Comparison of ENCODE assay signal across 13 cellular contexts in genomic region chr4:827209-828081, GRCh38. TPM values are rescaled to one million over a fixed set of nuclear protein-coding genes. Genes with fewer than 3 reads are reported as not detected.
DNase-seq lines count a peak whose midpoint lies in the region; ATAC-seq and TF ChIP-seq lines count a peak whose summit lies in the region.
"Had no signal": no experiment of that assay in that cellular context is flagged by ENCODE, and none has a peak within 500 bp of the region (broad histone marks: within the 10 kb centered on the region; RNA-seq: fewer than 3 reads in every experiment).

No MANE protein-coding gene starts in this region.

- peak; percentile 28 for DNase-seq in NCI-H82 (lab: John Stamatoyannopoulos, UW)
- DNase-seq in NCI-H82 treated with DMSO at 0.1 percent for 48 hours (lab: John Stamatoyannopoulos, UW; ENCODE audit: unreplicated experiment) = no peak
- DNase-seq in GM23338 (ENCODE audit: low spot score) = peak; percentile 35
- peak; percentile 51 for DNase-seq in endodermal cell
- DNase-seq in neural progenitor cell (ENCODE audit: low spot score) = no peak
- no peak for DNase-seq in mesenteric fat pad (ENCODE audit: low spot score)
- DNase-seq in NCI-H524 treated with DMSO at 0.1 percent for 48 hours (lab: John Stamatoyannopoulos, UW) = no peak
- DNase-seq: activated CD4-positive, alpha-beta memory T cell treated with anti-CD3 and anti-CD28 coated beads for 36 hours; DMS79 treated with DMSO at 0.1 percent for 48 hours; NCI-H1092; NCI-H526 treated with DMSO at 0.1 percent for 48 hours had no signal

- H2AFZ ChIP-seq in GM23338 = no peak overlapping the region
- H2AFZ ChIP-seq in neural progenitor cell (replicated peaks) = no peak overlapping the region

- 55 to 68% methylated on average over 3 to 19 of the region's 20 CpGs for WGBS in endodermal cell (ENCODE audit: insufficient coverage in 1 of 2, insufficient read length in 1 of 2), 2 experiments

- ATAC-seq in GM23338 = peak; percentile 23
- no peak for ATAC-seq in GM21381 (IDR thresholded peaks at IDR 0.05; ENCODE audit: unreplicated experiment)

- peaks cover 55% of the 10 kb centered on the region for H3K27me3 ChIP-seq in GM23338 (ENCODE audit: insufficient read depth)
- H3K27me3 ChIP-seq in endodermal cell (ENCODE audit: control insufficient read depth, insufficient read depth, low read length, poor library complexity, severe bottlenecking) = peaks cover 54% of the 10 kb centered on the region
- H3K27me3 ChIP-seq in neural progenitor cell = peaks cover 82% of the 10 kb centered on the region

- H3K9me2 ChIP-seq in GM23338 (ENCODE audit: insufficient read depth) = no peaks in the 10 kb centered on the region

- H3K36me3 ChIP-seq in GM23338 (ENCODE audit: insufficient read depth) = no peaks in the 10 kb centered on the region
- H3K36me3 ChIP-seq in endodermal cell (ENCODE audit: control insufficient read depth, insufficient read depth, low read length) = no peaks in the 10 kb centered on the region
- H3K36me3 ChIP-seq in neural progenitor cell = no peaks in the 10 kb centered on the region

- H3K27ac ChIP-seq in GM23338 (ENCODE audit: low read depth) (no peak overlapping the region), endodermal cell (ENCODE audit: low read depth, low read length) (no peak overlapping the region), neural progenitor cell (no peak overlapping the region)
- H3K27ac ChIP-seq: SK-N-MC had no signal

- peak overlapping the region; percentile 48; the same call in 2 of the 3 replicates for H3K4me3 Mint-ChIP-seq in GM23338
- H3K4me3 Mint-ChIP-seq in endodermal cell = peak overlapping the region; percentile 41
- H3K4me3 Mint-ChIP-seq in neural progenitor cell = peak overlapping the region; percentile 73
- H3K4me3 Mint-ChIP-seq: activated CD4-positive, alpha-beta memory T cell treated with anti-CD3 and anti-CD28 coated beads for 36 hours had no signal

- H3K4me1 Mint-ChIP-seq in GM23338 = peaks cover 5% of the 10 kb centered on the region; the same call in 1 of the 3 replicates
- peaks cover 2% of the 10 kb centered on the region for H3K4me1 Mint-ChIP-seq in endodermal cell
- no peaks in the 10 kb centered on the region for H3K4me1 Mint-ChIP-seq in neural progenitor cell

- no peak overlapping the region for H3K9ac ChIP-seq in endodermal cell (ENCODE audit: extremely low read depth, low read length, poor library complexity, severe bottlenecking)
- no peak overlapping the region for H3K9ac ChIP-seq in neural progenitor cell

- no peaks in the 10 kb centered on the region for H3K4me1 ChIP-seq in GM23338 (ENCODE audit: insufficient read depth)
- peaks cover 2% of the 10 kb centered on the region for H3K4me1 ChIP-seq in endodermal cell (ENCODE audit: control insufficient read depth, insufficient read depth, low read length)
- peaks cover 7% of the 10 kb centered on the region for H3K4me1 ChIP-seq in neural progenitor cell

- H4K20me1 ChIP-seq in GM23338 (replicated peaks; ENCODE audit: insufficient read depth) (no peaks in the 10 kb centered on the region), neural progenitor cell (ENCODE audit: low read depth) (peaks cover 51% of the 10 kb centered on the region)

- H3K27me3 Mint-ChIP-seq in GM23338 (ENCODE audit: insufficient read depth, low read depth, poor library complexity) (peaks cover 58% of the 10 kb centered on the region), endodermal cell (ENCODE audit: insufficient read depth) (peaks cover 56% of the 10 kb centered on the region), neural progenitor cell (ENCODE audit: insufficient read depth, low read depth) (peaks cover 38% of the 10 kb centered on the region)

- H3K4me2 ChIP-seq in GM23338 (peak overlapping the region; percentile 78; the same call in 1 of the 2 replicates), neural progenitor cell (peak overlapping the region; percentile 78)

- H3K9me3 Mint-ChIP-seq in GM23338 (no peaks in the 10 kb centered on the region; the same call in 2 of the 3 replicates), endodermal cell (peaks cover 2% of the 10 kb centered on the region), neural progenitor cell (no peaks in the 10 kb centered on the region)

- H3F3A ChIP-seq in GM23338 (replicated peaks; ENCODE audit: low read depth) (no peaks in the 10 kb centered on the region), neural progenitor cell (ENCODE audit: low read depth) (peaks cover 3% of the 10 kb centered on the region)

- H3K79me2 ChIP-seq in GM23338 (replicated peaks; ENCODE audit: insufficient read depth) (no peaks in the 10 kb centered on the region), neural progenitor cell (ENCODE audit: low read depth) (no peaks in the 10 kb centered on the region)

- H3K4me3 ChIP-seq in GM23338 (peak overlapping the region; percentile 61; the same call in 1 of the 2 replicates), endodermal cell (ENCODE audit: low read length) (no peak overlapping the region), neural progenitor cell (peak overlapping the region; percentile 42)

- no peak overlapping the region for H3K27ac Mint-ChIP-seq in GM23338
- H3K27ac Mint-ChIP-seq in endodermal cell = no peak overlapping the region
- H3K27ac Mint-ChIP-seq in neural progenitor cell = no peak overlapping the region
- H3K27ac Mint-ChIP-seq: activated CD4-positive, alpha-beta memory T cell treated with anti-CD3 and anti-CD28 coated beads for 36 hours had no signal

- H3K36me3 Mint-ChIP-seq in GM23338 (ENCODE audit: low read depth) = no peaks in the 10 kb centered on the region; the same call in 2 of the 3 replicates
- H3K36me3 Mint-ChIP-seq in endodermal cell (ENCODE audit: low read depth) = no peaks in the 10 kb centered on the region
- H3K36me3 Mint-ChIP-seq in neural progenitor cell = no peaks in the 10 kb centered on the region
- H3K36me3 Mint-ChIP-seq: activated CD4-positive, alpha-beta memory T cell treated with anti-CD3 and anti-CD28 coated beads for 36 hours had no signal

- TF ChIP-seq CTCF in GM23338 (conservative IDR thresholded peaks at IDR 0.05; ENCODE audit: low read depth in 2 of 2) (no peak), endodermal cell (conservative IDR thresholded peaks at IDR 0.05) (no peak), neural progenitor cell (IDR thresholded peaks at IDR 0.05) (no peak)

- no peaks in the 10 kb centered on the region for H3K9me3 ChIP-seq in endodermal cell (ENCODE audit: control insufficient read depth, low read length)
- no peaks in the 10 kb centered on the region for H3K9me3 ChIP-seq in neural progenitor cell (ENCODE audit: low read depth)

TF ChIP-seq in GM23338, 12 proteins besides CTCF, POLR2A, EP300 and RAD21:
- TF ChIP-seq REST (IDR thresholded peaks at IDR 0.05; ENCODE audit: unreplicated experiment) (no peak), EZH2phosphoT487 (IDR thresholded peaks at IDR 0.05; ENCODE audit: unreplicated experiment) (no peak), NANOG (IDR thresholded peaks at IDR 0.05; ENCODE audit: borderline replicate concordance) (no peak), POLR2AphosphoS5 (IDR thresholded peaks at IDR 0.05; ENCODE audit: low read depth) (no peak)

RNA-seq across cellular contexts. Expression of gene CPLX1, which starts 1.5 kb away (rescaled TPM):
- total RNA-seq in GM23338 (2014; rRNA removed; shearing (Covaris generic)) = 0.58 and 0.97 TPM in 2 replicates
- 0.86 and 1.1 TPM in 2 replicates for polyA plus RNA-seq in GM23338 (2016; fragmentation: Nextera tagmentation; extraction: Ambion mirVana)
- total RNA-seq in endodermal cell (1 to 10 TPM; 1.0 to 1.9 TPM), neural progenitor cell (ENCODE audit: low replicate concordance) (not detected in 2 replicates), mesenteric fat pad (3.0 TPM)
- polyA plus RNA-seq in endodermal cell (2013, experiment 1 of 2) = 0.36 TPM
- polyA plus RNA-seq in endodermal cell (2013, experiment 2 of 2) = 1.0 TPM

Comparison
In these comparisons a context has a peak if more than half of its experiments do, and no peak if none do; other contexts are left out.
1. DNase-seq: peak in NCI-H82 (single experiment), GM23338 (single experiment) and endodermal cell (single experiment); none in NCI-H82 treated with DMSO at 0.1 percent for 48 hours (single experiment), neural progenitor cell (single experiment), mesenteric fat pad (single experiment) and NCI-H524 treated with DMSO at 0.1 percent for 48 hours (single experiment).
2. Peak in every context shown above with its lines, with median percentiles within 50 percentile points of each other: H3K4me3 Mint-ChIP-seq.